In genomic region chr17:39212200-39212810, GRCh38 we compare ENCODE assay signal across 2 cellular contexts.
A peak's percentile ranks its signal among the peaks of the same experiment; 100 is the strongest.
TF ChIP-seq lines count a peak whose summit lies in the region.

No MANE protein-coding gene starts in this region.

TF ChIP-seq in HCT116, 20 proteins besides CTCF, POLR2A, EP300 and RAD21:
- TF ChIP-seq TCF7L2 (IDR thresholded peaks at IDR 0.05; ENCODE audit: borderline replicate concordance, extremely low read depth, insufficient read depth, insufficient read length) (no peak), ZNF274 (IDR thresholded peaks at IDR 0.05; ENCODE audit: low read depth, low read length) (no peak), POLR2AphosphoS5 (IDR thresholded peaks at IDR 0.05; ENCODE audit: low read depth, low read length) (no peak), SRF (IDR thresholded peaks at IDR 0.05; ENCODE audit: low read depth) (no peak), FOSL1 (IDR thresholded peaks at IDR 0.05; ENCODE audit: low read depth) (no peak), CEBPB (IDR thresholded peaks at IDR 0.05; ENCODE audit: low read depth) (no peak), EZH2phosphoT487 (IDR thresholded peaks at IDR 0.05; ENCODE audit: borderline replicate concordance) (no peak), EZH2 (IDR thresholded peaks at IDR 0.05) (no peak), YY1 (IDR thresholded peaks at IDR 0.05; ENCODE audit: extremely low read depth, insufficient replicate concordance, low read depth, low read length) (no peak), EGR1 (IDR thresholded peaks at IDR 0.05; ENCODE audit: low read depth) (no peak), ATF3 (IDR thresholded peaks at IDR 0.05) (no peak), ELF1 (IDR thresholded peaks at IDR 0.05; ENCODE audit: borderline replicate concordance, low read depth) (no peak), ZFX (IDR thresholded peaks at IDR 0.05) (no peak), ZBTB33 (IDR thresholded peaks at IDR 0.05; ENCODE audit: extremely low read depth, insufficient replicate concordance, low read length) (no peak), CBX3 (IDR thresholded peaks at IDR 0.05; ENCODE audit: low read depth) (no peak), SP1 (IDR thresholded peaks at IDR 0.05; ENCODE audit: low read depth) (no peak), SIN3A (IDR thresholded peaks at IDR 0.05; ENCODE audit: low read depth) (no peak)
- TF ChIP-seq, protein P1, sequence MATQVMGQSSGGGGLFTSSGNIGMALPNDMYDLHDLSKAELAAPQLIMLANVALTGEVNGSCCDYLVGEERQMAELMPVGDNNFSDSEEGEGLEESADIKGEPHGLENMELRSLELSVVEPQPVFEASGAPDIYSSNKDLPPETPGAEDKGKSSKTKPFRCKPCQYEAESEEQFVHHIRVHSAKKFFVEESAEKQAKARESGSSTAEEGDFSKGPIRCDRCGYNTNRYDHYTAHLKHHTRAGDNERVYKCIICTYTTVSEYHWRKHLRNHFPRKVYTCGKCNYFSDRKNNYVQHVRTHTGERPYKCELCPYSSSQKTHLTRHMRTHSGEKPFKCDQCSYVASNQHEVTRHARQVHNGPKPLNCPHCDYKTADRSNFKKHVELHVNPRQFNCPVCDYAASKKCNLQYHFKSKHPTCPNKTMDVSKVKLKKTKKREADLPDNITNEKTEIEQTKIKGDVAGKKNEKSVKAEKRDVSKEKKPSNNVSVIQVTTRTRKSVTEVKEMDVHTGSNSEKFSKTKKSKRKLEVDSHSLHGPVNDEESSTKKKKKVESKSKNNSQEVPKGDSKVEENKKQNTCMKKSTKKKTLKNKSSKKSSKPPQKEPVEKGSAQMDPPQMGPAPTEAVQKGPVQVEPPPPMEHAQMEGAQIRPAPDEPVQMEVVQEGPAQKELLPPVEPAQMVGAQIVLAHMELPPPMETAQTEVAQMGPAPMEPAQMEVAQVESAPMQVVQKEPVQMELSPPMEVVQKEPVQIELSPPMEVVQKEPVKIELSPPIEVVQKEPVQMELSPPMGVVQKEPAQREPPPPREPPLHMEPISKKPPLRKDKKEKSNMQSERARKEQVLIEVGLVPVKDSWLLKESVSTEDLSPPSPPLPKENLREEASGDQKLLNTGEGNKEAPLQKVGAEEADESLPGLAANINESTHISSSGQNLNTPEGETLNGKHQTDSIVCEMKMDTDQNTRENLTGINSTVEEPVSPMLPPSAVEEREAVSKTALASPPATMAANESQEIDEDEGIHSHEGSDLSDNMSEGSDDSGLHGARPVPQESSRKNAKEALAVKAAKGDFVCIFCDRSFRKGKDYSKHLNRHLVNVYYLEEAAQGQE (IDR thresholded peaks at IDR 0.05; ENCODE audit: low read depth) = no peak
- TF ChIP-seq, protein P2, sequence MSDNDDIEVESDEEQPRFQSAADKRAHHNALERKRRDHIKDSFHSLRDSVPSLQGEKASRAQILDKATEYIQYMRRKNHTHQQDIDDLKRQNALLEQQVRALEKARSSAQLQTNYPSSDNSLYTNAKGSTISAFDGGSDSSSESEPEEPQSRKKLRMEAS (IDR thresholded peaks at IDR 0.05) = no peak
TF ChIP-seq in HCT116: peak in this region for 0.

TF ChIP-seq in H1, 55 proteins besides CTCF, POLR2A, EP300 and RAD21:
- TF ChIP-seq SP2 (IDR thresholded peaks at IDR 0.05; ENCODE audit: low read length) (no peak), SRF (IDR thresholded peaks at IDR 0.05; ENCODE audit: low read depth, low read length) (no peak), TAF1 (IDR thresholded peaks at IDR 0.05; ENCODE audit: low read depth, low read length) (no peak), KDM1A (IDR thresholded peaks at IDR 0.05; ENCODE audit: borderline replicate concordance, low read length) (0 out of 2 replicates have a peak, but pooled peaks have one; percentile 57), BRCA1 (IDR thresholded peaks at IDR 0.05; ENCODE audit: low read depth, low read length) (no peak)
